8 cellular contexts compared by ENCODE assay signal in genomic region chr9:34665109-34665380, GRCh38. TPM values are rescaled to one million over a fixed set of nuclear protein-coding genes. Genes with fewer than 3 reads are reported as not detected.
A peak's percentile ranks its signal among the peaks of the same experiment; 100 is the strongest.
DNase-seq lines count a peak whose midpoint lies in the region; ATAC-seq and TF ChIP-seq lines count a peak whose summit lies in the region.

No MANE protein-coding gene starts in this region.

- no peak for TF ChIP-seq CTCF in cardiac fibroblast (IDR thresholded peaks at IDR 0.05; ENCODE audit: low read depth, low read length)

- H3K4me3 Mint-ChIP-seq in natural killer cell treated with Interleukin-12 subunit alpha and Interleukin-12 subunit beta and Interleukin-15 and Interleukin-18, amount 100 ng/mL, for 72 hours, result peak overlapping the region; percentile 88

- DNase-seq in cardiac fibroblast (ENCODE audit: low read depth in 2 of 2) (no peak), DMS79 (lab: John Stamatoyannopoulos, UW) (no peak), NCI-H82 treated with DMSO at 0.1 percent for 48 hours (lab: John Stamatoyannopoulos, UW; ENCODE audit: unreplicated experiment) (no peak)
- DNase-seq in natural killer cell treated with Interleukin-12 subunit alpha and Interleukin-12 subunit beta and Interleukin-15 and Interleukin-18, amount 100 ng/mL, for 72 hours (ENCODE audit: low spot score), result no peak

- H3K27me3 Mint-ChIP-seq in natural killer cell treated with Interleukin-12 subunit alpha and Interleukin-12 subunit beta and Interleukin-15 and Interleukin-18, amount 100 ng/mL, for 72 hours, result no peaks in the 10 kb centered on the region

- ATAC-seq in GM19043 (IDR thresholded peaks at IDR 0.05; ENCODE audit: low read depth, unreplicated experiment) (peak; percentile 20), HG03175 (IDR thresholded peaks at IDR 0.05; ENCODE audit: unreplicated experiment) (peak; percentile 22), HG02840 (IDR thresholded peaks at IDR 0.05; ENCODE audit: low FRiP score, unreplicated experiment) (no peak), GM18520 (IDR thresholded peaks at IDR 0.05; ENCODE audit: unreplicated experiment) (no peak)
- ATAC-seq in natural killer cell treated with Interleukin-12 subunit alpha and Interleukin-12 subunit beta and Interleukin-15 and Interleukin-18, amount 100 ng/mL, for 72 hours, result no peak

- H3K36me3 Mint-ChIP-seq in natural killer cell treated with Interleukin-12 subunit alpha and Interleukin-12 subunit beta and Interleukin-15 and Interleukin-18, amount 100 ng/mL, for 72 hours, result no peaks in the 10 kb centered on the region

- no peaks in the 10 kb centered on the region for H3K9me3 Mint-ChIP-seq in natural killer cell treated with Interleukin-12 subunit alpha and Interleukin-12 subunit beta and Interleukin-15 and Interleukin-18, amount 100 ng/mL, for 72 hours

- peaks cover 18 to 23% of the 10 kb centered on the region in 2 donors for H3K4me1 Mint-ChIP-seq in natural killer cell treated with Interleukin-12 subunit alpha and Interleukin-12 subunit beta and Interleukin-15 and Interleukin-18, amount 100 ng/mL, for 72 hours (ENCODE audit: low read depth in 2 of 2)

- H3K4me3 ChIP-seq in cardiac fibroblast (replicated peaks in 1 of 2; ENCODE audit: low read depth in 2 of 2, low read length in 2 of 2), result peak overlapping the region; percentile 61 to 62

- peak overlapping the region; percentile 14 to 85 for H3K27ac Mint-ChIP-seq in natural killer cell treated with Interleukin-12 subunit alpha and Interleukin-12 subunit beta and Interleukin-15 and Interleukin-18, amount 100 ng/mL, for 72 hours

RNA-seq across cellular contexts. Expression of gene CCL27, which starts 2.6 kb away (rescaled TPM):
- total RNA-seq in natural killer cell treated with Interleukin-12 subunit alpha and Interleukin-12 subunit beta and Interleukin-15 and Interleukin-18, amount 100 ng/mL, for 72 hours, result not detected

RNA-seq across cellular contexts. Expression of gene IL11RA, which starts 13.1 kb away (rescaled TPM):
- total RNA-seq in natural killer cell treated with Interleukin-12 subunit alpha and Interleukin-12 subunit beta and Interleukin-15 and Interleukin-18, amount 100 ng/mL, for 72 hours, result 10 to 100 TPM in 1 of 2 donors, 1 to 10 TPM in 1; 6.8 to 16.8 TPM

RNA-seq across cellular contexts. Expression of gene GALT, which starts 18.6 kb away (rescaled TPM):
- 10 to 100 TPM; 19.4 to 50.2 TPM for total RNA-seq in natural killer cell treated with Interleukin-12 subunit alpha and Interleukin-12 subunit beta and Interleukin-15 and Interleukin-18, amount 100 ng/mL, for 72 hours

RNA-seq across cellular contexts. Expression of gene CCL19, which starts 26.0 kb away (rescaled TPM):
- not detected for total RNA-seq in natural killer cell treated with Interleukin-12 subunit alpha and Interleukin-12 subunit beta and Interleukin-15 and Interleukin-18, amount 100 ng/mL, for 72 hours

RNA-seq across cellular contexts. Expression of gene SIGMAR1, which starts 27.5 kb away (rescaled TPM):
- total RNA-seq in natural killer cell treated with Interleukin-12 subunit alpha and Interleukin-12 subunit beta and Interleukin-15 and Interleukin-18, amount 100 ng/mL, for 72 hours, result 100 to 1,000 TPM in 1 of 2 donors, 10 to 100 TPM in 1; 45.6 to 109 TPM

Comparison
In these comparisons a context has a peak if more than half of its experiments do, and no peak if none do; other contexts are left out.
1. ATAC-seq: peak in GM19043 (single experiment) and HG03175 (single experiment); none in natural killer cell treated with Interleukin-12 subunit alpha and Interleukin-12 subunit beta and Interleukin-15 and Interleukin-18, amount 100 ng/mL, for 72 hours (0 of 2), HG02840 (single experiment) and GM18520 (single experiment).